ENCODE assay signal across 26 cellular contexts in the genomic region with DNA sequence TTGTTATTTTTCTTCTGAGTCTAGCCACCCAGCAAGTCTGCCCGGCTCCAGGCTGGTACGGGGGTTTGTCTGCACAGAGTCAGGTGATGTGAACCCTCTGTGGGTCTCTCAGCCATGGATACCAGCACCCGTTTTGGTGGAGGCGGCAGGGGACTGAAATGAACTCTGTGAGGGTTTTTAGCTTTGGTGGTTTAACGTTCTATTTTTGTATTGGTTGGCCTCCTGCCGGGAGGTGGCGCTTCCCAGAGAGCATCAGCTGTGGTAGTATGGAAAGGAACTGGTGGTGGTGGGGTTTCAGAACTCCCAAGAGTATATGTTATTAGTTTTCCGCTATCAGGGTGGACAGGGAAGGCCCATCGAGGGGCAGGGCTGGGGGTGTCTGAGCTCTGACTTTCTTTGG. TPM values are rescaled to one million over a fixed set of nuclear protein-coding genes. Genes with fewer than 3 reads are reported as not detected.
"Had no signal": no experiment of that assay in that cellular context is flagged by ENCODE, and none has a peak within 500 bp of the region (broad histone marks: within the 10 kb centered on the region; RNA-seq: fewer than 3 reads in every experiment).

No MANE protein-coding gene starts in this region.

- ATAC-seq: HepG2, Panc1, PC-3 had no signal

- DNase-seq: IMR-90; Karpas-422; KG1; MG63; NCI-H1092; NCI-H1105 treated with DMSO at 0.1 percent for 48 hours; NCI-H1417 treated with DMSO at 0.1 percent for 48 hours; NCI-H146; NCI-H1694 treated with DMSO at 0.1 percent for 48 hours; NCI-H1930; NCI-H2081; NCI-H2107; NCI-H226; NCI-H446; NCI-H510A; NCI-H524 treated with DMSO at 0.1 percent for 48 hours; NCI-H69; NCI-H774; NK-92 treated with Interleukin-12 subunit alpha and Interleukin-12 subunit beta, amount 100 ng/mL, for 24 hours; PC-3; SHP77; SW 1271 had no signal

RNA-seq across cellular contexts. Expression of a gene that starts 5.3 kb away (rescaled TPM):
- total RNA-seq: HT1080, IMR-90, OCI-LY7, PC-3 had no signal

RNA-seq across cellular contexts. Expression of a gene that starts 25.2 kb away (rescaled TPM):
- total RNA-seq: HT1080, IMR-90, OCI-LY7, PC-3 had no signal

RNA-seq across cellular contexts. Expression of a gene that starts 46.7 kb away (rescaled TPM):
- total RNA-seq: HepG2, HT1080, IMR-90, OCI-LY7, PC-3 had no signal

RNA-seq across cellular contexts. Expression of a gene that starts 56.2 kb away (rescaled TPM):
- total RNA-seq: HT1080, OCI-LY7, PC-3 had no signal
